In genomic region chr14:90503582-90503981, GRCh38 we compare ENCODE assay signal across 23 cellular contexts.
A peak's percentile ranks its signal among the peaks of the same experiment; 100 is the strongest.
DNase-seq lines count a peak whose midpoint lies in the region; ATAC-seq, FAIRE-seq and TF ChIP-seq lines count a peak whose summit lies in the region.
"Had no signal": no experiment of that assay in that cellular context is flagged by ENCODE, and none has a peak within 500 bp of the region (broad histone marks: within the 10 kb centered on the region; RNA-seq: fewer than 3 reads in every experiment).

No MANE protein-coding gene starts in this region.

- POLR2A ChIA-PET in K562 (lab: Yijun Ruan, JAX): interaction anchor here (0.6 kb wide), 1 partner anchor 405 kb away, joined by 3 read pairs; no protein-coding TSS in a partner anchor

- no peak for TF ChIP-seq CTCF in right atrium auricular region (IDR thresholded peaks at IDR 0.05)
- TF ChIP-seq CTCF in K562 (IDR thresholded peaks at IDR 0.05 in 2 of 3, conservative IDR thresholded peaks at IDR 0.05 in 1 of 3; ENCODE audit: insufficient read depth in 2 of 3, low read depth in 1 of 3, low read length in 3 of 3): no peak
- no peak for TF ChIP-seq CTCF in mucosa of descending colon (IDR thresholded peaks at IDR 0.05)
- TF ChIP-seq CTCF in HFFc6 (IDR thresholded peaks at IDR 0.05): no peak

- H3K27me3 ChIP-seq in right atrium auricular region (no peaks in the 10 kb centered on the region), K562 (ENCODE audit: control insufficient read depth in 2 of 2, insufficient read depth in 2 of 2, low read length in 2 of 2) (peaks cover 0 to 5% of the 10 kb centered on the region in 2 experiments; a peak in 1 of 5 replicates)
- H3K27me3 ChIP-seq: MG63 had no signal

- no peak overlapping the region for H3K4me2 ChIP-seq in K562 (ENCODE audit: insufficient read depth, low read length)

- no peak overlapping the region for H2AFZ ChIP-seq in K562 (ENCODE audit: low read depth, low read length)

- H3K9me1 ChIP-seq in K562 (ENCODE audit: control insufficient read depth, insufficient read depth, low read length): no peaks in the 10 kb centered on the region

- H3K4me3 ChIP-seq in right atrium auricular region (no peak overlapping the region), K562 (no peak overlapping the region), mucosa of descending colon (no peak overlapping the region)
- H3K4me3 ChIP-seq: MG63 had no signal

- H3K4me1 Mint-ChIP-seq in HFFc6 (ENCODE audit: low read depth): no peaks in the 10 kb centered on the region
- H3K4me1 Mint-ChIP-seq: neural crest cell had no signal

- H3K4me1 ChIP-seq in right atrium auricular region (no peaks in the 10 kb centered on the region), K562 (replicated peaks in 1 of 2; ENCODE audit: control insufficient read depth in 2 of 2, insufficient read depth in 2 of 2, low read length in 2 of 2) (peaks cover 3 to 8% of the 10 kb centered on the region in 2 experiments; a peak in 4 of 5 replicates), mucosa of descending colon (ENCODE audit: low read depth) (no peaks in the 10 kb centered on the region)

- no peak overlapping the region for H3K4me3 Mint-ChIP-seq in HFFc6
- H3K4me3 Mint-ChIP-seq: activated B cell treated with CpG ODN at 0.5 μM for 24 hours; activated CD8-positive, alpha-beta T cell treated with anti-CD3 and anti-CD28 coated beads for 36 hours; activated naive CD4-positive, alpha-beta T cell treated with anti-CD3 and anti-CD28 coated beads, Interleukin-2, amount 10 ng/mL, durations not matched to agents 7 days and 5 days; activated T-cell treated with anti-CD3 and anti-CD28 coated beads, Interleukin-2, amount 50 U/mL, for 24 hours; H9; neural crest cell had no signal

- CTCF ChIA-PET in K562 (lab: Yijun Ruan, JAX; ENCODE audit: low intra/inter-chr PET ratio): no interaction called here

- peaks cover 27% of the 10 kb centered on the region for H3K27me3 Mint-ChIP-seq in HFFc6 (ENCODE audit: insufficient read depth)

- TF ChIP-seq POLR2A in K562 (conservative IDR thresholded peaks at IDR 0.05): no peak

- no peaks in the 10 kb centered on the region for H3K9me3 ChIP-seq in right atrium auricular region
- no peaks in the 10 kb centered on the region for H3K9me3 ChIP-seq in K562 (replicated peaks; ENCODE audit: control insufficient read depth, insufficient read depth, low read depth, low read length)
- H3K9me3 ChIP-seq in mucosa of descending colon: no peaks in the 10 kb centered on the region
- H3K9me3 ChIP-seq: MG63 had no signal

- no peak overlapping the region for H3K27ac Mint-ChIP-seq in HFFc6
- H3K27ac Mint-ChIP-seq: activated B cell treated with CpG ODN at 0.5 μM for 24 hours; activated CD8-positive, alpha-beta T cell treated with anti-CD3 and anti-CD28 coated beads for 36 hours; activated naive CD4-positive, alpha-beta T cell treated with anti-CD3 and anti-CD28 coated beads, Interleukin-2, amount 10 ng/mL, durations not matched to agents 7 days and 5 days; activated T-cell treated with anti-CD3 and anti-CD28 coated beads, Interleukin-2, amount 50 U/mL, for 24 hours; H9 had no signal

- no peak for TF ChIP-seq RAD21 in K562 (CRISPR knock-in tag; conservative IDR thresholded peaks at IDR 0.05 in 1 of 2, IDR thresholded peaks at IDR 0.05 in 1 of 2)

- H3K79me2 ChIP-seq in K562 (ENCODE audit: control insufficient read depth, insufficient read depth, low read length): no peaks in the 10 kb centered on the region

- no peak overlapping the region for H3K9ac ChIP-seq in K562 (ENCODE audit: insufficient read depth in 1 of 2, low read depth in 2 of 2, low read length in 2 of 2)

- H3K27ac ChIP-seq in right atrium auricular region (no peak overlapping the region), K562 (ENCODE audit: extremely low read depth, low read depth, low read length) (no peak overlapping the region)

- in situ Hi-C loops in K562 (cut with MboI): no loop called here

- DNase-seq in Right ventricle myocardium inferior (ENCODE audit: missing footprints): peak; percentile 56
- no peak for DNase-seq in right atrium auricular region (ENCODE audit: low spot score)
- no peak for DNase-seq in K562 (ENCODE audit: extremely low read depth in 1 of 4, low spot score in 3 of 4)
- peak in 2 of 3 donors; percentile 53 to 69 for DNase-seq in mucosa of descending colon
- DNase-seq in activated CD4-positive, alpha-beta T cell treated with anti-CD3 and anti-CD28 coated beads, Interleukin-2, amount 50 U/mL, for 1 hour: no peak
- no peak for DNase-seq in HFFc6
- DNase-seq in HK-2 (ENCODE audit: unreplicated experiment): no peak
- DNase-seq: activated B cell treated with CpG ODN at 0.5 μM for 24 hours; activated CD8-positive, alpha-beta T cell treated with anti-CD3 and anti-CD28 coated beads for 36 hours; activated naive CD4-positive, alpha-beta T cell treated with anti-CD3 and anti-CD28 coated beads, Interleukin-2, amount 10 ng/mL, durations not matched to agents 7 days and 5 days; activated T-cell treated with anti-CD3 and anti-CD28 coated beads, Interleukin-2, amount 50 U/mL, for 24 hours; cerebellar nuclear complex; effector CD4-positive, alpha-beta T cell; H9; IMR-90; kidney glomerular epithelial cell; MG63; midbrain; NCI-H2081 treated with DMSO at 0.1 percent for 48 hours had no signal

- no peaks in the 10 kb centered on the region for H3K36me3 Mint-ChIP-seq in HFFc6 (ENCODE audit: low read depth)
- H3K36me3 Mint-ChIP-seq: activated naive CD4-positive, alpha-beta T cell treated with anti-CD3 and anti-CD28 coated beads, Interleukin-2, amount 10 ng/mL, durations not matched to agents 7 days and 5 days had no signal

- no peak for ATAC-seq in Right ventricle myocardium inferior
- ATAC-seq in K562: no peak
- ATAC-seq in mucosa of descending colon: peak; percentile 52
- ATAC-seq: activated CD8-positive, alpha-beta T cell treated with anti-CD3 and anti-CD28 coated beads for 36 hours; Panc1 had no signal

- no peak for FAIRE-seq in K562 (lab: Jason Lieb, UNC)
- FAIRE-seq: frontal cortex, G401.6 had no signal

- H4K20me1 ChIP-seq in K562 (replicated peaks; ENCODE audit: control insufficient read depth, insufficient read depth, low read length): no peaks in the 10 kb centered on the region

- BruUV-seq in K562 (replicated peaks; lab: Mats Ljungman, UMichigan): no TSS peak

- TF ChIP-seq EP300 in K562 (IDR thresholded peaks at IDR 0.05; ENCODE audit: low read length): no peak

- no peaks in the 10 kb centered on the region; the same call in 1 of the 2 replicates for H3K9me3 Mint-ChIP-seq in HFFc6
- H3K9me3 Mint-ChIP-seq: activated B cell treated with CpG ODN at 0.5 μM for 24 hours; activated CD8-positive, alpha-beta T cell treated with anti-CD3 and anti-CD28 coated beads for 36 hours; activated naive CD4-positive, alpha-beta T cell treated with anti-CD3 and anti-CD28 coated beads, Interleukin-2, amount 10 ng/mL, durations not matched to agents 7 days and 5 days; activated T-cell treated with anti-CD3 and anti-CD28 coated beads, Interleukin-2, amount 50 U/mL, for 24 hours; H9; neural crest cell had no signal

- intact Hi-C loops in Right ventricle myocardium inferior (cut with DNase I) (no loop called here), K562 (cut with micrococcal nuclease) (no loop called here), mucosa of descending colon (cut with DNase I, micrococcal nuclease) (no loop called here)

- WGBS in K562 (ENCODE audit: insufficient coverage, low coverage, missing lambda C conversion rate): 21% methylated on average over 3 of the region's 5 CpGs

- H3K36me3 ChIP-seq in right atrium auricular region: no peaks in the 10 kb centered on the region
- no peaks in the 10 kb centered on the region for H3K36me3 ChIP-seq in K562 (ENCODE audit: control insufficient read depth, insufficient read depth, low read length)
- H3K36me3 ChIP-seq in mucosa of descending colon (ENCODE audit: low read depth): no peaks in the 10 kb centered on the region
- H3K36me3 ChIP-seq: MG63 had no signal

TF ChIP-seq in K562, 482 proteins besides CTCF, POLR2A, EP300 and RAD21:
- no peak for TF ChIP-seq TAF1 (IDR thresholded peaks at IDR 0.05; ENCODE audit: control insufficient read depth, extremely low read depth, insufficient read depth, low read length, severe bottlenecking)
- TF ChIP-seq NFIC (IDR thresholded peaks at IDR 0.05): peak; percentile 79

Comparison
In these comparisons a context has a peak if more than half of its experiments do, and no peak if none do; other contexts are left out.
1. DNase-seq: peak in Right ventricle myocardium inferior (single experiment) and mucosa of descending colon (2 of 3); none in right atrium auricular region (single experiment), K562 (0 of 4), activated CD4-positive, alpha-beta T cell treated with anti-CD3 and anti-CD28 coated beads, Interleukin-2, amount 50 U/mL, for 1 hour (single experiment), HFFc6 (single experiment) and HK-2 (single experiment).